ENCODE assay signal across 18 cellular contexts in the genomic region with DNA sequence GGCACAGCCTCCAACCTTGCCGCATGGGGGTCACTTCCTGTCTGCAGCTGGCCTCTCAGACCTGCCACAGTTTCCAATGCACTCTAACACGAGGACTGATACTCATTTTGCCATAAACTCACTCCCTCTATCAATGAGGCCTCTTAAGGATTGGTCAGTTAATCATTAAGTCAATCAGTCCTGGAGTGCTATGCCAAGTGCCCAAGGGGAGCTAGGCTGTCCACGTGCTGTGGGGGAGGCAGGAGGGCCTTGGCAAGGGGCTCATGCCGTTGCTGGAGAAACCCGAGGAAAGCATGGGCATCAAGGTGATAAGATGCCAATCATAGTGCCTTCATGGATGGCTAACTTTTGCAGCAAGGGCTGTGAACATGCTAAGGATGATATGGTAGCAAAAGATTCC. TPM values are rescaled to one million over a fixed set of nuclear protein-coding genes. Genes with fewer than 3 reads are reported as not detected.
DNase-seq lines count a peak whose midpoint lies in the region; ATAC-seq and TF ChIP-seq lines count a peak whose summit lies in the region.
"Had no signal": no experiment of that assay in that cellular context is flagged by ENCODE, and none has a peak within 500 bp of the region (broad histone marks: within the 10 kb centered on the region; RNA-seq: fewer than 3 reads in every experiment).

No MANE protein-coding gene starts in this region.

- no peak for DNase-seq in Peyer's patch
- no peak for DNase-seq in central memory CD8-positive, alpha-beta T cell (ENCODE audit: low spot score in 2 of 2)
- no peak for DNase-seq in mesothelial cell of epicardium (ENCODE audit: low spot score in 2 of 2, unreplicated experiment in 2 of 2)
- no peak for DNase-seq in stomach
- DNase-seq: activated CD4-positive, alpha-beta T cell treated with anti-CD3 and anti-CD28 coated beads for 48 hours; C1 segment of cervical spinal cord; central memory CD4-positive, alpha-beta T cell; GDM1; H9; heart right ventricle; NCI-H2081; NCI-H774; stimulated activated CD4-positive, alpha-beta T cell treated with anti-CD3 and anti-CD28 coated beads, Interleukin-4, amount 100 ng/mL, for 1 hour had no signal

- H3K27ac ChIP-seq in Peyer's patch (peak overlapping the region; percentile 19 to 69 (median 39)), stomach (peak overlapping the region in 4 of 5 donors; percentile 69 to 94 (median 88))

- H3K4me1 ChIP-seq in Peyer's patch (peaks cover 0 to 32% (median 0%) of the 10 kb centered on the region in 4 donors), stomach (peaks cover 11 to 61% (median 23%) of the 10 kb centered on the region in 4 donors)

- WGBS in stomach, 5 donors = 30 to 41% (median 34%) methylated on average over 5 of the region's 5 CpGs

- TF ChIP-seq CTCF in Peyer's patch (IDR thresholded peaks at IDR 0.05) (no peak), mesothelial cell of epicardium (IDR thresholded peaks at IDR 0.05; ENCODE audit: unreplicated experiment) (no peak), stomach (IDR thresholded peaks at IDR 0.05) (no peak)

- peaks cover 20% of the 10 kb centered on the region for H3K4me1 Mint-ChIP-seq in central memory CD8-positive, alpha-beta T cell
- H3K4me1 Mint-ChIP-seq in mesothelial cell of epicardium = peaks cover 18% of the 10 kb centered on the region

- no peaks in the 10 kb centered on the region for H3K9me3 ChIP-seq in Peyer's patch
- no peaks in the 10 kb centered on the region for H3K9me3 ChIP-seq in stomach
- H3K9me3 ChIP-seq: heart right ventricle had no signal

- TF ChIP-seq EP300 in stomach (IDR thresholded peaks at IDR 0.05) = no peak

- no peaks in the 10 kb centered on the region for H3K36me3 ChIP-seq in Peyer's patch
- H3K36me3 ChIP-seq in stomach = peaks cover 0 to 9% (median 3%) of the 10 kb centered on the region in 4 donors

- peak overlapping the region; percentile 84 for H3K4me3 Mint-ChIP-seq in central memory CD8-positive, alpha-beta T cell
- peak overlapping the region; percentile 42 for H3K4me3 Mint-ChIP-seq in mesothelial cell of epicardium

- H3K4me3 ChIP-seq in Peyer's patch (no peak overlapping the region), stomach (no peak overlapping the region)
- H3K4me3 ChIP-seq: heart right ventricle, lung had no signal

- H3K36me3 Mint-ChIP-seq in central memory CD8-positive, alpha-beta T cell (ENCODE audit: insufficient read depth) = peaks cover 4% of the 10 kb centered on the region
- peaks cover 6% of the 10 kb centered on the region for H3K36me3 Mint-ChIP-seq in mesothelial cell of epicardium

- H3K27me3 ChIP-seq in Peyer's patch = no peaks in the 10 kb centered on the region
- no peaks in the 10 kb centered on the region for H3K27me3 ChIP-seq in stomach

- H3K9me3 Mint-ChIP-seq in central memory CD8-positive, alpha-beta T cell = no peaks in the 10 kb centered on the region
- no peaks in the 10 kb centered on the region for H3K9me3 Mint-ChIP-seq in mesothelial cell of epicardium
- H3K9me3 Mint-ChIP-seq: H9 had no signal

- no peak for ATAC-seq in central memory CD8-positive, alpha-beta T cell (replicated peaks; ENCODE audit: extremely low read depth, poor library complexity, severe bottlenecking)
- no peak for ATAC-seq in GM19452 (IDR thresholded peaks at IDR 0.05; ENCODE audit: unreplicated experiment)
- ATAC-seq in HG03045 (IDR thresholded peaks at IDR 0.05; ENCODE audit: unreplicated experiment) = no peak
- ATAC-seq in HG03342 (IDR thresholded peaks at IDR 0.05; ENCODE audit: unreplicated experiment) = no peak
- ATAC-seq: heart right ventricle had no signal

- H3K27ac Mint-ChIP-seq in central memory CD8-positive, alpha-beta T cell (ENCODE audit: low read depth) = no peak overlapping the region
- H3K27ac Mint-ChIP-seq in mesothelial cell of epicardium = no peak overlapping the region
- H3K27ac Mint-ChIP-seq: H9 had no signal

- TF ChIP-seq POLR2A in Peyer's patch (IDR thresholded peaks at IDR 0.05) = no peak
- TF ChIP-seq POLR2A in stomach (IDR thresholded peaks at IDR 0.05) = no peak

- H3K27me3 Mint-ChIP-seq in central memory CD8-positive, alpha-beta T cell = no peaks in the 10 kb centered on the region
- H3K27me3 Mint-ChIP-seq in mesothelial cell of epicardium (ENCODE audit: low read depth) = no peaks in the 10 kb centered on the region

- intact Hi-C loops in stomach (cut with DNase I; ENCODE audit: low total_unique reads) = loop anchor here (10.0 kb wide), 1 partner anchor 476 kb away; no protein-coding TSS in a partner anchor

RNA-seq across cellular contexts. Expression of gene ALDH1B1, which starts 1.7 kb away (rescaled TPM):
- 10 to 100 TPM; 14.7 to 42.0 (median 37.0) TPM for total RNA-seq in Peyer's patch
- 17.5 to 20.3 TPM (median 19.7 TPM) in 3 replicates for total RNA-seq in mesothelial cell of epicardium
- total RNA-seq in stomach = 10 to 100 TPM in 4 of 5 donors, under 1 TPM in 1; 0.58 to 68.7 (median 28.4) TPM
- 10 to 100 TPM; 12.1 to 17.7 (median 17.0) TPM for polyA plus RNA-seq in stomach

RNA-seq across cellular contexts. Expression of gene IGFBPL1, which starts 33.4 kb away (rescaled TPM):
- total RNA-seq in Peyer's patch = 1 to 10 TPM in 2 of 4 donors, not detected in 2; 1.2 to 1.4 TPM
- total RNA-seq in mesothelial cell of epicardium = 0.27 to 0.34 TPM in 2 of 3 replicates, not detected in the other
- 1 to 10 TPM in 3 of 5 donors, not detected in 2; 1.7 to 4.8 (median 2.2) TPM for total RNA-seq in stomach
- polyA plus RNA-seq in stomach = under 1 TPM in 2 of 3 donors, not detected in 1; 0.23 to 0.87 TPM
- total RNA-seq: heart right ventricle, RPMI7951 had no signal
- polyA plus RNA-seq: heart right ventricle had no signal
